8 cellular contexts compared by ENCODE assay signal in the genomic region with DNA sequence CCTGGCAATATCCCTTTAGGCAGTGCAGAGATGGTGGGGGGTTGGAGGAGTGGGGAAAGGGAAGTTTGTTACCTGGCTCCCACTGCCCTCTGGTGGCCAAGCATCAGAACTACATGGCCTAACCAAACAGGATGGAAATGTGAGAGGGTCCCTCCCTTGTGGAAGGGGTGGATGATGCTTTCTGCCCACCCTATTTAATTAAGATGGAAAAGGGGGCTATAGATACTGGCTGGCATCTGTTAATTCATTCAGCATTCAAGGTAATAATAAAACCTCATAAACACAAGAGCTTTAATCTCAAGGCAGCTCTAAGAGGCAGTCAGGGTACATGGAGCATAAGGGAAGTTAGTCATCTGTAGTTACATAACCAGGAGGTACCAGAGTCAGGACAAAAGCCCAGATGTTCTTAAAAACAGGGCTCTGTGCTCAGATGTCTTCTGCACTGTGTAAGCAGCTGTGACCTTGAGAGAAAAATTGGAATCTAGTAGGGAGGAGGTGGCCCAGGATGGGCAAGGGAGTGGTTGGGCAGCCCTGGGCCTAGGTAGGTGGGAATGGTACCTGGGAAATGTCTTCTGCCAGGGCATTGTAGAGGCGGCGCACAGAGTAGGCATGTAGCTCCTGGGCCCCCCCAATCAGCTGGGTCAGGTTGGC. TPM values are rescaled to one million over a fixed set of nuclear protein-coding genes. Genes with fewer than 3 reads are reported as not detected.
DNase-seq lines count a peak whose midpoint lies in the region; ATAC-seq, FAIRE-seq and TF ChIP-seq lines count a peak whose summit lies in the region.

No MANE protein-coding gene starts in this region.

- ATAC-seq in T-helper 17 cell (peak; percentile 22), GM12878 (peak; percentile 33), HG02970 (IDR thresholded peaks at IDR 0.05; ENCODE audit: low FRiP score, unreplicated experiment) (no peak), HG02759 (IDR thresholded peaks at IDR 0.05; ENCODE audit: unreplicated experiment) (no peak)

- peaks cover 53% of the 10 kb centered on the region for H3K36me3 ChIP-seq in Karpas-422 (ENCODE audit: insufficient read depth, low read length)
- peaks cover 17 to 23% of the 10 kb centered on the region in 2 experiments for H3K36me3 ChIP-seq in GM12878 (ENCODE audit: control insufficient read depth in 2 of 2, insufficient read depth in 2 of 2, low read length in 1 of 2)

- H3K4me3 Mint-ChIP-seq in T-helper 17 cell, result no peak overlapping the region

- DNase-seq in ELR (ENCODE audit: low read depth) (peak; percentile 55), Karpas-422 (peak; percentile 88), T-helper 17 cell (peak; percentile 36 to 44 (median 41)), GM12878 (ENCODE audit: low read depth, low spot score) (no peak), left kidney (ENCODE audit: low read depth, low spot score) (peak; percentile 89)
- peak; percentile 8 to 67 (median 53) for DNase-seq in stimulated activated naive CD4-positive, alpha-beta T cell (lab: John Stamatoyannopoulos, UW)

- BruUV-seq in GM12878 (replicated peaks; lab: Mats Ljungman, UMichigan), result no TSS peak

- intact Hi-C loops in GM12878 (cut with micrococcal nuclease; ENCODE audit: unreplicated experiment), result loop anchor here (1.0 kb wide), 1 partner anchor 85 kb away; no protein-coding TSS in a partner anchor

- H2AFZ ChIP-seq in Karpas-422 (ENCODE audit: low read length) (no peak overlapping the region), GM12878 (ENCODE audit: control insufficient read depth, low read depth, low read length) (no peak overlapping the region)

- H3K9ac ChIP-seq in Karpas-422 (ENCODE audit: low read length), result no peak overlapping the region
- H3K9ac ChIP-seq in GM12878 (ENCODE audit: control insufficient read depth, insufficient read depth, low read length), result no peak overlapping the region

- H3K27me3 Mint-ChIP-seq in T-helper 17 cell, result no peaks in the 10 kb centered on the region

- H3K27me3 ChIP-seq in Karpas-422 (ENCODE audit: low read length) (no peaks in the 10 kb centered on the region), GM12878 (replicated peaks in 1 of 2; ENCODE audit: control insufficient read depth in 2 of 2, insufficient read depth in 2 of 2, low read length in 1 of 2) (no peaks in the 10 kb centered on the region)

- no peak for TF ChIP-seq EP300 in GM12878 (IDR thresholded peaks at IDR 0.05; ENCODE audit: borderline replicate concordance in 1 of 2, control insufficient read depth in 1 of 2, low read depth in 2 of 2, low read length in 2 of 2)

- H3K9me3 ChIP-seq in Karpas-422 (ENCODE audit: low read length), result no peaks in the 10 kb centered on the region
- H3K9me3 ChIP-seq in T-helper 17 cell (ENCODE audit: control insufficient read depth, low read length, poor library complexity, severe bottlenecking), result no peaks in the 10 kb centered on the region
- no peaks in the 10 kb centered on the region for H3K9me3 ChIP-seq in GM12878 (replicated peaks; ENCODE audit: control insufficient read depth, insufficient read depth, low read length)

- TF ChIP-seq CTCF in GM12878 (IDR thresholded peaks at IDR 0.05 in 2 of 3, conservative IDR thresholded peaks at IDR 0.05 in 1 of 3; ENCODE audit: control insufficient read depth in 2 of 3, extremely low read depth in 1 of 3, insufficient read depth in 1 of 3, low read depth in 3 of 3, low read length in 3 of 3), result peak; percentile 82 to 95 (median 90)

- FAIRE-seq in GM12878 (lab: Jason Lieb, UNC), result peak; percentile 64

- H3K79me2 ChIP-seq in Karpas-422 (ENCODE audit: low read length) (peaks cover 36% of the 10 kb centered on the region), GM12878 (ENCODE audit: control insufficient read depth, insufficient read depth, low read length) (peaks cover 21% of the 10 kb centered on the region)

- H4K20me1 ChIP-seq in Karpas-422 (ENCODE audit: insufficient read depth, low read depth, low read length) (peaks cover 6% of the 10 kb centered on the region), GM12878 (ENCODE audit: control insufficient read depth, insufficient read depth) (no peaks in the 10 kb centered on the region)

- H3K4me3 ChIP-seq in Karpas-422 (ENCODE audit: low read length) (no peak overlapping the region), GM12878 (no peak overlapping the region)

- in situ Hi-C loops in GM12878 (cut with MboI), result no loop called here

- H3K27ac ChIP-seq in Karpas-422 (ENCODE audit: low read length), result no peak overlapping the region
- H3K27ac ChIP-seq in GM12878 (ENCODE audit: control insufficient read depth, insufficient read depth), result no peak overlapping the region

- H3K4me2 ChIP-seq in Karpas-422 (ENCODE audit: low read depth, low read length, poor library complexity, severe bottlenecking), result no peak overlapping the region
- H3K4me2 ChIP-seq in GM12878 (ENCODE audit: control insufficient read depth, insufficient read depth), result no peak overlapping the region

- peak overlapping the region; percentile 32 for H3K27ac Mint-ChIP-seq in T-helper 17 cell

- POLR2A ChIA-PET in GM12878 (lab: Charles Lee), result interaction anchor here (1.3 kb wide), 1 partner anchor 84 kb away, joined by 3 read pairs; no protein-coding TSS in a partner anchor

- peaks cover 28% of the 10 kb centered on the region for H3K4me1 Mint-ChIP-seq in T-helper 17 cell

- CTCF ChIA-PET in GM12878 (lab: Yijun Ruan, JAX), result interaction anchor here (0.9 to 13.1 kb wide), 11 partner anchors 9 to 240 kb away, joined by 3 to 436 read pairs (median 6); partner anchors contain the start of genes NGDN and ZFHX2

- no peaks in the 10 kb centered on the region for H3K9me2 ChIP-seq in Karpas-422 (replicated peaks; ENCODE audit: insufficient read depth, low read length)

- no peak; the same call in 1 of the 2 replicates for TF ChIP-seq POLR2A in GM12878 (IDR thresholded peaks at IDR 0.05; ENCODE audit: low read depth, low read length)

- peak; percentile 74 for TF ChIP-seq RAD21 in GM12878 (IDR thresholded peaks at IDR 0.05; ENCODE audit: insufficient read depth, low read depth, low read length)

- SMC1A ChIA-PET in GM12878 (lab: Charles Lee; ENCODE audit: uncharacterized antibody, unreplicated experiment), result interaction anchor here (1.0 to 9.7 kb wide), 2 partner anchors 84 to 116 kb away, joined by 4 to 124 read pairs; no protein-coding TSS in a partner anchor

- H3K4me1 ChIP-seq in Karpas-422 (ENCODE audit: low read length) (peaks cover 25% of the 10 kb centered on the region), GM12878 (ENCODE audit: control insufficient read depth, insufficient read depth, low read length) (no peaks in the 10 kb centered on the region; the same call in none of the 2 replicates)

- 82% methylated on average over 2 of the region's 2 CpGs for WGBS in GM12878 (ENCODE audit: insufficient coverage, insufficient replicate concordance, low lambda C conversion rate, missing lambda C conversion rate)

- peaks cover 7% of the 10 kb centered on the region for H3K36me3 Mint-ChIP-seq in T-helper 17 cell (ENCODE audit: low read depth)

- RAD21 ChIA-PET in GM12878 (lab: Charles Lee; ENCODE audit: unreplicated experiment), result interaction anchor here (0.8 to 1.3 kb wide), 2 partner anchors 83 to 84 kb away, joined by 4 to 6 read pairs; no protein-coding TSS in a partner anchor

RNA-seq across cellular contexts. Expression of gene AP1G2, which starts 4.6 kb away (rescaled TPM):
- 207 and 248 TPM in 2 replicates for total RNA-seq in Karpas-422 (2014; rRNA removed; shearing (Covaris generic); ENCODE audit: low replicate concordance)
- total RNA-seq in T-helper 17 cell (100 to 1,000 TPM; 268 to 313 TPM), GM12878 (2014; rRNA removed) (74.6 and 74.9 TPM in 2 replicates), GM12878 (2014; rRNA removed; fragmentation: Illumina TruSeq; extraction: Trizol) (41.5 and 45.5 TPM in 2 replicates), GM12878 (2021) (110 and 135 TPM in 2 replicates)
- total RNA-seq in GM12878 (2013; cell fraction: nucleolus; rRNA removed), result 258 and 299 TPM in 2 replicates
- 96.6 TPM for polyA plus RNA-seq in GM12878 (2011; ENCODE audit: low read depth)
- polyA plus RNA-seq in GM12878 (2011; rRNA removed) (61.2 and 115 TPM in 2 replicates), GM12878 (2014; fragmentation: Illumina TruSeq; extraction: Trizol) (60.4 and 92.7 TPM in 2 replicates), GM12878 (2014; fragmentation: Nextera tagmentation; extraction: Ambion mirVana) (10 to 100 TPM; 55.6 to 65.5 TPM), GM12878 (2014; rRNA removed) (129 and 146 TPM in 2 replicates), GM12878 (2016; fragmentation: Nextera tagmentation; extraction: Ambion mirVana) (100 to 1,000 TPM; 114 to 122 TPM)
- polyA plus RNA-seq in GM12878 (2011; cell fraction: cytosol; rRNA removed), result 117 and 179 TPM in 2 replicates
- 1,109 and 1,353 TPM in 2 replicates for polyA plus RNA-seq in GM12878 (2011; cell fraction: nucleus; rRNA removed)
- 124 and 126 TPM in 2 replicates for polyA plus RNA-seq in GM12878 (2012)
- polyA minus RNA-seq in GM12878 (2011; rRNA and poly(A)+ RNA removed), result 117 and 189 TPM in 2 replicates
- polyA minus RNA-seq in GM12878 (2011; cell fraction: cytosol; rRNA and poly(A)+ RNA removed), result 36.4 and 43.8 TPM in 2 replicates
- polyA minus RNA-seq in GM12878 (2011; cell fraction: nucleus; rRNA and poly(A)+ RNA removed), result 211 and 295 TPM in 2 replicates

RNA-seq across cellular contexts. Expression of gene THTPA, which starts 6.9 kb away (rescaled TPM):
- total RNA-seq in Karpas-422 (2014; rRNA removed; shearing (Covaris generic); ENCODE audit: low replicate concordance), result 16.2 and 57.5 TPM in 2 replicates
- 10 to 100 TPM in 1 of 2 donors, 1 to 10 TPM in 1; 10.0 to 13.6 TPM for total RNA-seq in T-helper 17 cell
- total RNA-seq in GM12878 (2013; cell fraction: nucleolus; rRNA removed), result 16.2 and 23.2 TPM in 2 replicates
- 10.4 and 16.9 TPM in 2 replicates for total RNA-seq in GM12878 (2014; rRNA removed)
- total RNA-seq in GM12878 (2014; rRNA removed; fragmentation: Illumina TruSeq; extraction: Trizol), result 7.8 and 8.2 TPM in 2 replicates
- 12.4 and 16.9 TPM in 2 replicates for total RNA-seq in GM12878 (2021)
- 5.1 TPM for polyA plus RNA-seq in GM12878 (2011; ENCODE audit: low read depth)
- polyA plus RNA-seq in GM12878 (2011; rRNA removed), result 3.0 and 4.5 TPM in 2 replicates
- polyA plus RNA-seq in GM12878 (2011; cell fraction: cytosol; rRNA removed), result 6.9 and 8.0 TPM in 2 replicates
- polyA plus RNA-seq in GM12878 (2011; cell fraction: nucleus; rRNA removed), result 9.9 and 14.0 TPM in 2 replicates
- 7.3 and 8.1 TPM in 2 replicates for polyA plus RNA-seq in GM12878 (2012)
- polyA plus RNA-seq in GM12878 (2014; fragmentation: Illumina TruSeq; extraction: Trizol), result 10.9 and 15.3 TPM in 2 replicates
- polyA plus RNA-seq in GM12878 (2014; fragmentation: Nextera tagmentation; extraction: Ambion mirVana), result 1 to 10 TPM; 3.1 to 5.9 TPM
- polyA plus RNA-seq in GM12878 (2014; rRNA removed), result 15.1 and 18.5 TPM in 2 replicates
- polyA plus RNA-seq in GM12878 (2016; fragmentation: Nextera tagmentation; extraction: Ambion mirVana), result 10 to 100 TPM; 17.8 to 24.9 TPM
- polyA minus RNA-seq in GM12878 (2011; rRNA and poly(A)+ RNA removed), result 5.3 and 10.1 TPM in 2 replicates
- polyA minus RNA-seq in GM12878 (2011; cell fraction: cytosol; rRNA and poly(A)+ RNA removed), result 1.5 and 2.8 TPM in 2 replicates
- 4.7 and 5.6 TPM in 2 replicates for polyA minus RNA-seq in GM12878 (2011; cell fraction: nucleus; rRNA and poly(A)+ RNA removed)

RNA-seq across cellular contexts. Expression of gene ZFHX2, which starts 11.4 kb away (rescaled TPM):
- 0.07 and 0.32 TPM in 2 replicates for total RNA-seq in Karpas-422 (2014; rRNA removed; shearing (Covaris generic); ENCODE audit: low replicate concordance)
- total RNA-seq in T-helper 17 cell, result under 1 TPM; 0.16 to 0.27 TPM
- 3.4 and 3.9 TPM in 2 replicates for total RNA-seq in GM12878 (2013; cell fraction: nucleolus; rRNA removed)
- 0.11 and 0.40 TPM in 2 replicates for total RNA-seq in GM12878 (2014; rRNA removed)
- 0.14 and 0.54 TPM in 2 replicates for total RNA-seq in GM12878 (2014; rRNA removed; fragmentation: Illumina TruSeq; extraction: Trizol)
- 1.8 and 2.2 TPM in 2 replicates for total RNA-seq in GM12878 (2021)
- polyA plus RNA-seq in GM12878 (2011; ENCODE audit: low read depth), result 0.17 TPM
- polyA plus RNA-seq in GM12878 (2011; rRNA removed), result 0.10 and 0.42 TPM in 2 replicates
- 0.13 TPM in 2 replicates for polyA plus RNA-seq in GM12878 (2011; cell fraction: cytosol; rRNA removed)
- 1.2 and 2.8 TPM in 2 replicates for polyA plus RNA-seq in GM12878 (2011; cell fraction: nucleus; rRNA removed)
- polyA plus RNA-seq in GM12878 (2012), result 0.84 and 0.97 TPM in 2 replicates
- 0.19 and 0.56 TPM in 2 replicates for polyA plus RNA-seq in GM12878 (2014; fragmentation: Illumina TruSeq; extraction: Trizol)
- 1 to 10 TPM in 1 of 2 experiments, under 1 TPM in 1; 0.27 to 1.3 TPM for polyA plus RNA-seq in GM12878 (2014; fragmentation: Nextera tagmentation; extraction: Ambion mirVana)
- polyA plus RNA-seq in GM12878 (2014; rRNA removed), result 0.32 and 0.72 TPM in 2 replicates
- 1 to 10 TPM in 1 of 2 experiments, under 1 TPM in 1; 0.59 to 1.2 TPM for polyA plus RNA-seq in GM12878 (2016; fragmentation: Nextera tagmentation; extraction: Ambion mirVana)
- 0.95 and 1.3 TPM in 2 replicates for polyA minus RNA-seq in GM12878 (2011; rRNA and poly(A)+ RNA removed)
- 0.53 and 0.83 TPM in 2 replicates for polyA minus RNA-seq in GM12878 (2011; cell fraction: cytosol; rRNA and poly(A)+ RNA removed)
- 1.7 and 2.7 TPM in 2 replicates for polyA minus RNA-seq in GM12878 (2011; cell fraction: nucleus; rRNA and poly(A)+ RNA removed)

RNA-seq across cellular contexts. Expression of gene JPH4, which starts 15.6 kb away (rescaled TPM):
- total RNA-seq in Karpas-422 (2014; rRNA removed; shearing (Covaris generic); ENCODE audit: low replicate concordance), result 0.29 TPM in 1 of 2 replicates, not detected in the other
- not detected for total RNA-seq in T-helper 17 cell
- total RNA-seq in GM12878 (2013; cell fraction: nucleolus; rRNA removed), result 18.3 and 18.9 TPM in 2 replicates
- 2.5 and 2.6 TPM in 2 replicates for total RNA-seq in GM12878 (2014; rRNA removed)
- total RNA-seq in GM12878 (2014; rRNA removed; fragmentation: Illumina TruSeq; extraction: Trizol), result 3.0 and 3.2 TPM in 2 replicates
- total RNA-seq in GM12878 (2021), result 10.3 and 10.6 TPM in 2 replicates
- polyA plus RNA-seq in GM12878 (2011; ENCODE audit: low read depth), result 1.8 TPM
- 6.8 and 8.4 TPM in 2 replicates for polyA plus RNA-seq in GM12878 (2011; rRNA removed)
- 7.9 and 9.8 TPM in 2 replicates for polyA plus RNA-seq in GM12878 (2011; cell fraction: cytosol; rRNA removed)
- polyA plus RNA-seq in GM12878 (2011; cell fraction: nucleus; rRNA removed), result 14.7 and 20.5 TPM in 2 replicates
- 3.2 and 3.6 TPM in 2 replicates for polyA plus RNA-seq in GM12878 (2012)
- polyA plus RNA-seq in GM12878 (2014; fragmentation: Illumina TruSeq; extraction: Trizol), result 4.2 and 5.5 TPM in 2 replicates
- polyA plus RNA-seq in GM12878 (2014; fragmentation: Nextera tagmentation; extraction: Ambion mirVana), result under 1 TPM; 0.48 to 0.60 TPM
- polyA plus RNA-seq in GM12878 (2014; rRNA removed), result 6.7 and 7.1 TPM in 2 replicates
- 1 to 10 TPM; 3.4 to 4.4 TPM for polyA plus RNA-seq in GM12878 (2016; fragmentation: Nextera tagmentation; extraction: Ambion mirVana)
- polyA minus RNA-seq in GM12878 (2011; rRNA and poly(A)+ RNA removed), result 5.5 and 8.0 TPM in 2 replicates
- 4.4 and 5.3 TPM in 2 replicates for polyA minus RNA-seq in GM12878 (2011; cell fraction: cytosol; rRNA and poly(A)+ RNA removed)
- polyA minus RNA-seq in GM12878 (2011; cell fraction: nucleus; rRNA and poly(A)+ RNA removed), result 4.1 and 6.8 TPM in 2 replicates

Comparison
In these comparisons a context has a peak if more than half of its experiments do, and no peak if none do; other contexts are left out.
1. ATAC-seq: peak in T-helper 17 cell (single experiment) and GM12878 (single experiment); none in HG02970 (single experiment) and HG02759 (single experiment).